ENCODE assay signal across 1 cellular context in genomic region chr20:653590-654426, GRCh38.
TF ChIP-seq lines count a peak whose summit lies in the region.

No MANE protein-coding gene starts in this region.

TF ChIP-seq in K562, 482 proteins besides CTCF, POLR2A, EP300 and RAD21 (continued from another document and continues in another):
- no peak for TF ChIP-seq CBX2 (IDR thresholded peaks at IDR 0.05; ENCODE audit: insufficient read depth, low read length, poor library complexity, severe bottlenecking)
- TF ChIP-seq MCM3 (IDR thresholded peaks at IDR 0.05) = no peak
- TF ChIP-seq PHF8 (IDR thresholded peaks at IDR 0.05; ENCODE audit: borderline replicate concordance, low read length) = peak; percentile 43; the same call in 1 of the 2 replicates
- TF ChIP-seq CCAR2 (IDR thresholded peaks at IDR 0.05; ENCODE audit: low read depth, low read length) = no peak
- TF ChIP-seq PRDM10 (IDR thresholded peaks at IDR 0.05; ENCODE audit: partially characterized antibody) = peak; percentile 7
- no peak for TF ChIP-seq NEUROD1 (IDR thresholded peaks at IDR 0.05; ENCODE audit: borderline replicate concordance, low read depth, low read length, partially characterized antibody)
- no peak for TF ChIP-seq ZNF280B (CRISPR knock-in tag; IDR thresholded peaks at IDR 0.05)
- 0 out of 2 replicates have a peak, but pooled peaks have one; percentile 24 for TF ChIP-seq ZEB2 (IDR thresholded peaks at IDR 0.05)
- no peak for TF ChIP-seq ZNF668 (CRISPR knock-in tag; IDR thresholded peaks at IDR 0.05)
- TF ChIP-seq, protein P1, sequence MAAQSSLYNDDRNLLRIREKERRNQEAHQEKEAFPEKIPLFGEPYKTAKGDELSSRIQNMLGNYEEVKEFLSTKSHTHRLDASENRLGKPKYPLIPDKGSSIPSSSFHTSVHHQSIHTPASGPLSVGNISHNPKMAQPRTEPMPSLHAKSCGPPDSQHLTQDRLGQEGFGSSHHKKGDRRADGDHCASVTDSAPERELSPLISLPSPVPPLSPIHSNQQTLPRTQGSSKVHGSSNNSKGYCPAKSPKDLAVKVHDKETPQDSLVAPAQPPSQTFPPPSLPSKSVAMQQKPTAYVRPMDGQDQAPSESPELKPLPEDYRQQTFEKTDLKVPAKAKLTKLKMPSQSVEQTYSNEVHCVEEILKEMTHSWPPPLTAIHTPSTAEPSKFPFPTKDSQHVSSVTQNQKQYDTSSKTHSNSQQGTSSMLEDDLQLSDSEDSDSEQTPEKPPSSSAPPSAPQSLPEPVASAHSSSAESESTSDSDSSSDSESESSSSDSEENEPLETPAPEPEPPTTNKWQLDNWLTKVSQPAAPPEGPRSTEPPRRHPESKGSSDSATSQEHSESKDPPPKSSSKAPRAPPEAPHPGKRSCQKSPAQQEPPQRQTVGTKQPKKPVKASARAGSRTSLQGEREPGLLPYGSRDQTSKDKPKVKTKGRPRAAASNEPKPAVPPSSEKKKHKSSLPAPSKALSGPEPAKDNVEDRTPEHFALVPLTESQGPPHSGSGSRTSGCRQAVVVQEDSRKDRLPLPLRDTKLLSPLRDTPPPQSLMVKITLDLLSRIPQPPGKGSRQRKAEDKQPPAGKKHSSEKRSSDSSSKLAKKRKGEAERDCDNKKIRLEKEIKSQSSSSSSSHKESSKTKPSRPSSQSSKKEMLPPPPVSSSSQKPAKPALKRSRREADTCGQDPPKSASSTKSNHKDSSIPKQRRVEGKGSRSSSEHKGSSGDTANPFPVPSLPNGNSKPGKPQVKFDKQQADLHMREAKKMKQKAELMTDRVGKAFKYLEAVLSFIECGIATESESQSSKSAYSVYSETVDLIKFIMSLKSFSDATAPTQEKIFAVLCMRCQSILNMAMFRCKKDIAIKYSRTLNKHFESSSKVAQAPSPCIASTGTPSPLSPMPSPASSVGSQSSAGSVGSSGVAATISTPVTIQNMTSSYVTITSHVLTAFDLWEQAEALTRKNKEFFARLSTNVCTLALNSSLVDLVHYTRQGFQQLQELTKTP (IDR thresholded peaks at IDR 0.05; ENCODE audit: low read depth in 1 of 2, partially characterized antibody in 2 of 2) = peak; percentile 46 to 60
- TF ChIP-seq, protein P2, sequence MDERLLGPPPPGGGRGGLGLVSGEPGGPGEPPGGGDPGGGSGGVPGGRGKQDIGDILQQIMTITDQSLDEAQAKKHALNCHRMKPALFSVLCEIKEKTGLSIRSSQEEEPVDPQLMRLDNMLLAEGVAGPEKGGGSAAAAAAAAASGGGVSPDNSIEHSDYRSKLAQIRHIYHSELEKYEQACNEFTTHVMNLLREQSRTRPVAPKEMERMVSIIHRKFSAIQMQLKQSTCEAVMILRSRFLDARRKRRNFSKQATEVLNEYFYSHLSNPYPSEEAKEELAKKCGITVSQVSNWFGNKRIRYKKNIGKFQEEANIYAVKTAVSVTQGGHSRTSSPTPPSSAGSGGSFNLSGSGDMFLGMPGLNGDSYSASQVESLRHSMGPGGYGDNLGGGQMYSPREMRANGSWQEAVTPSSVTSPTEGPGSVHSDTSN (CRISPR knock-in tag; IDR thresholded peaks at IDR 0.05; ENCODE audit: low read depth) = no peak
- TF ChIP-seq, protein P2 (tag; conservative IDR thresholded peaks at IDR 0.05; ENCODE audit: low read depth) = peak; percentile 40; the same call in 1 of the 2 replicates
- TF ChIP-seq E2F6 (IDR thresholded peaks at IDR 0.05; ENCODE audit: borderline replicate concordance in 1 of 2, extremely low read depth in 1 of 2, insufficient read depth in 1 of 2, insufficient read length in 1 of 2, low read depth in 1 of 2, low read length in 1 of 2, poor library complexity in 1 of 2, severe bottlenecking in 1 of 2) = peak in 1 of 2 experiments; percentile 7
- no peak for TF ChIP-seq NR1H2 (CRISPR knock-in tag; IDR thresholded peaks at IDR 0.05)
- no peak for TF ChIP-seq GATAD2A (IDR thresholded peaks at IDR 0.05)
- no peak for TF ChIP-seq ETV6 (IDR thresholded peaks at IDR 0.05; ENCODE audit: borderline replicate concordance in 1 of 2, low read depth in 2 of 2, low read length in 1 of 2)
- TF ChIP-seq ETV6 (CRISPR knock-in tag; IDR thresholded peaks at IDR 0.05; ENCODE audit: borderline replicate concordance) = peak; percentile 84; the same call in 1 of the 2 replicates
- peak; percentile 68 for TF ChIP-seq FOSL1 (tag; conservative IDR thresholded peaks at IDR 0.05)
- TF ChIP-seq, protein P3, sequence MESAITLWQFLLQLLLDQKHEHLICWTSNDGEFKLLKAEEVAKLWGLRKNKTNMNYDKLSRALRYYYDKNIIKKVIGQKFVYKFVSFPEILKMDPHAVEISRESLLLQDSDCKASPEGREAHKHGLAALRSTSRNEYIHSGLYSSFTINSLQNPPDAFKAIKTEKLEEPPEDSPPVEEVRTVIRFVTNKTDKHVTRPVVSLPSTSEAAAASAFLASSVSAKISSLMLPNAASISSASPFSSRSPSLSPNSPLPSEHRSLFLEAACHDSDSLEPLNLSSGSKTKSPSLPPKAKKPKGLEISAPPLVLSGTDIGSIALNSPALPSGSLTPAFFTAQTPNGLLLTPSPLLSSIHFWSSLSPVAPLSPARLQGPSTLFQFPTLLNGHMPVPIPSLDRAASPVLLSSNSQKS (CRISPR knock-in tag; IDR thresholded peaks at IDR 0.05) = no peak
- TF ChIP-seq TAF15 (IDR thresholded peaks at IDR 0.05; ENCODE audit: low read depth, low read length) = no peak
- TF ChIP-seq, protein P4, sequence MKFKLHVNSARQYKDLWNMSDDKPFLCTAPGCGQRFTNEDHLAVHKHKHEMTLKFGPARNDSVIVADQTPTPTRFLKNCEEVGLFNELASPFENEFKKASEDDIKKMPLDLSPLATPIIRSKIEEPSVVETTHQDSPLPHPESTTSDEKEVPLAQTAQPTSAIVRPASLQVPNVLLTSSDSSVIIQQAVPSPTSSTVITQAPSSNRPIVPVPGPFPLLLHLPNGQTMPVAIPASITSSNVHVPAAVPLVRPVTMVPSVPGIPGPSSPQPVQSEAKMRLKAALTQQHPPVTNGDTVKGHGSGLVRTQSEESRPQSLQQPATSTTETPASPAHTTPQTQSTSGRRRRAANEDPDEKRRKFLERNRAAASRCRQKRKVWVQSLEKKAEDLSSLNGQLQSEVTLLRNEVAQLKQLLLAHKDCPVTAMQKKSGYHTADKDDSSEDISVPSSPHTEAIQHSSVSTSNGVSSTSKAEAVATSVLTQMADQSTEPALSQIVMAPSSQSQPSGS (CRISPR knock-in tag; IDR thresholded peaks at IDR 0.05) = no peak
- TF ChIP-seq RBM34 (IDR thresholded peaks at IDR 0.05; ENCODE audit: borderline replicate concordance, insufficient read depth, low read length) = no peak
- TF ChIP-seq, protein P5, sequence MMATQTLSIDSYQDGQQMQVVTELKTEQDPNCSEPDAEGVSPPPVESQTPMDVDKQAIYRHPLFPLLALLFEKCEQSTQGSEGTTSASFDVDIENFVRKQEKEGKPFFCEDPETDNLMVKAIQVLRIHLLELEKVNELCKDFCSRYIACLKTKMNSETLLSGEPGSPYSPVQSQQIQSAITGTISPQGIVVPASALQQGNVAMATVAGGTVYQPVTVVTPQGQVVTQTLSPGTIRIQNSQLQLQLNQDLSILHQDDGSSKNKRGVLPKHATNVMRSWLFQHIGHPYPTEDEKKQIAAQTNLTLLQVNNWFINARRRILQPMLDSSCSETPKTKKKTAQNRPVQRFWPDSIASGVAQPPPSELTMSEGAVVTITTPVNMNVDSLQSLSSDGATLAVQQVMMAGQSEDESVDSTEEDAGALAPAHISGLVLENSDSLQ (IDR thresholded peaks at IDR 0.05) = peak; percentile 76
- no peak for TF ChIP-seq ZSCAN32 (CRISPR knock-in tag; IDR thresholded peaks at IDR 0.05)
- TF ChIP-seq MAZ (CRISPR knock-in tag; conservative IDR thresholded peaks at IDR 0.05 in 1 of 2, IDR thresholded peaks at IDR 0.05 in 1 of 2) = peak in 1 of 2 experiments; percentile 70; a peak in 2 of 4 replicates
- TF ChIP-seq RCOR1 (IDR thresholded peaks at IDR 0.05; ENCODE audit: borderline replicate concordance in 1 of 2, low read depth in 2 of 2, low read length in 2 of 2) = peak; percentile 31 to 81; a peak in 3 of 4 replicates
- no peak for TF ChIP-seq KAT8 (IDR thresholded peaks at IDR 0.05; ENCODE audit: low read depth)
- TF ChIP-seq, protein P6, sequence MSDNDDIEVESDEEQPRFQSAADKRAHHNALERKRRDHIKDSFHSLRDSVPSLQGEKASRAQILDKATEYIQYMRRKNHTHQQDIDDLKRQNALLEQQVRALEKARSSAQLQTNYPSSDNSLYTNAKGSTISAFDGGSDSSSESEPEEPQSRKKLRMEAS (CRISPR knock-in tag; IDR thresholded peaks at IDR 0.05) = peak; percentile 60; the same call in 1 of the 2 replicates
- TF ChIP-seq MAFF (IDR thresholded peaks at IDR 0.05; ENCODE audit: low read length) = no peak
- no peak for TF ChIP-seq BCLAF1 (IDR thresholded peaks at IDR 0.05; ENCODE audit: borderline replicate concordance in 1 of 2, control insufficient read depth in 1 of 2, low read depth in 2 of 2, low read length in 1 of 2)
- no peak for TF ChIP-seq ELK1 (CRISPR knock-in tag; IDR thresholded peaks at IDR 0.05)
- 0 out of 2 replicates have a peak, but pooled peaks have one; percentile 10 for TF ChIP-seq ZNF263 (CRISPR knock-in tag; IDR thresholded peaks at IDR 0.05; ENCODE audit: borderline replicate concordance)
